ENCODE assay signal across 1 cellular context in genomic region chr15:80578206-80578595, GRCh38.
TF ChIP-seq lines count a peak whose summit lies in the region.

No MANE protein-coding gene starts in this region.

TF ChIP-seq in IMR-90, 13 proteins besides CTCF, POLR2A, EP300 and RAD21 (continued from another document):
- TF ChIP-seq, protein P1, sequence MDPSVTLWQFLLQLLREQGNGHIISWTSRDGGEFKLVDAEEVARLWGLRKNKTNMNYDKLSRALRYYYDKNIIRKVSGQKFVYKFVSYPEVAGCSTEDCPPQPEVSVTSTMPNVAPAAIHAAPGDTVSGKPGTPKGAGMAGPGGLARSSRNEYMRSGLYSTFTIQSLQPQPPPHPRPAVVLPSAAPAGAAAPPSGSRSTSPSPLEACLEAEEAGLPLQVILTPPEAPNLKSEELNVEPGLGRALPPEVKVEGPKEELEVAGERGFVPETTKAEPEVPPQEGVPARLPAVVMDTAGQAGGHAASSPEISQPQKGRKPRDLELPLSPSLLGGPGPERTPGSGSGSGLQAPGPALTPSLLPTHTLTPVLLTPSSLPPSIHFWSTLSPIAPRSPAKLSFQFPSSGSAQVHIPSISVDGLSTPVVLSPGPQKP (IDR thresholded peaks at IDR 0.05; ENCODE audit: borderline replicate concordance, low read depth, low read length): no peak
- TF ChIP-seq SMC3 (IDR thresholded peaks at IDR 0.05; ENCODE audit: low read depth, low read length): no peak
- TF ChIP-seq CHD1 (IDR thresholded peaks at IDR 0.05; ENCODE audit: low read depth, low read length): no peak
- no peak for TF ChIP-seq BHLHE40 (IDR thresholded peaks at IDR 0.05; ENCODE audit: low read depth, low read length)
